ENCODE assay signal across 9 cellular contexts in the genomic region with DNA sequence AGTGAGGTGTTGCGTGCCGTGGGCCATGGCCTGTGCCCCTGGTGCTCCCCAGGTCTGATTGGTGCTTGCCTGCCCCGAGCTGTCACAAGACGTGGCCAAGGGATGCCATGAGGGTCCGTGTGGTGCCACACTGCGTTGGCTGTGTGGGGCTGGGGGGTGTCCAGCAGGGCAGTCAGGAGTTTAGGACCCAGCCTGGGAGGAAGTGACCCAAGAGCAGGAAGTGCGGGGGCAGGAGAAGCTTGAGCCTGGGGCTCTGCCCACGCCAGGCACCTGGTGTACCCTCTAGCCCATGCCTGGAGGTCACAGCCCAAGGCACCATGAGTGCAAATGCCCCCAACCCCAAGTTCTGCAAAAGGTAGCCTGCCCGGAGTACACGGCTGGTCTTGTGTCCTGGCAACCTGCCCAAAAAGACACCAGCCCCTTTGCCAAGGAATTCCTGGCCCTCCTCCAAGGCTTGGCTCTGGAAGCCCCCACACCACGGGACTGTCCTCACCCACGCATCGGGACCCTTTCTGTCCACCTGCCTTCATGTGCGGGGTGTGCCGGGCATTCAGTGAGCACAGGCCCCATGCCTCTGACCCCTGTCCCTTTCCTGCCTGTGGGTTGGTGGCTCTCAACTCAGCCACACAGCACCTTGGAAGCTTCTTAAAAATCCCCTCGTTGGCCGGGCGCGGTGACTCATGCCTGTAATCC. TPM values are rescaled to one million over a fixed set of nuclear protein-coding genes. Genes with fewer than 3 reads are reported as not detected.
DNase-seq lines count a peak whose midpoint lies in the region; ATAC-seq, FAIRE-seq and TF ChIP-seq lines count a peak whose summit lies in the region.
"Had no signal": no experiment of that assay in that cellular context is flagged by ENCODE, and none has a peak within 500 bp of the region (broad histone marks: within the 10 kb centered on the region; RNA-seq: fewer than 3 reads in every experiment).

No MANE protein-coding gene starts in this region.

- FAIRE-seq in GM18507 (lab: Jason Lieb, UNC): peak; percentile 59

- peak overlapping the region; percentile 87 for H3K27ac ChIP-seq in SU-DHL-6 (ENCODE audit: low read depth, low read length)
- no peak overlapping the region for H3K27ac ChIP-seq in rectal smooth muscle tissue (ENCODE audit: low read depth, low read length)

- H2AFZ ChIP-seq in SU-DHL-6 (ENCODE audit: low read depth, low read length, severe bottlenecking): no peak overlapping the region

- H3K9ac ChIP-seq in SU-DHL-6 (ENCODE audit: low read length) (no peak overlapping the region), rectal smooth muscle tissue (ENCODE audit: low read length) (no peak overlapping the region)

- no peaks in the 10 kb centered on the region for H3K27me3 ChIP-seq in SU-DHL-6 (ENCODE audit: low read length)
- no peaks in the 10 kb centered on the region for H3K27me3 ChIP-seq in rectal smooth muscle tissue (ENCODE audit: control insufficient read depth, insufficient read depth, low read length)

- no peak overlapping the region for H3K4me2 ChIP-seq in SU-DHL-6 (ENCODE audit: low read depth, low read length, poor library complexity, severe bottlenecking)

- TF ChIP-seq CTCF in SU-DHL-6 (IDR thresholded peaks at IDR 0.05; ENCODE audit: insufficient read depth, low read length, poor library complexity, severe bottlenecking): no peak
- TF ChIP-seq CTCF in fibroblast of villous mesenchyme (IDR thresholded peaks at IDR 0.05; ENCODE audit: insufficient read depth, low read depth, low read length): no peak

- H4K20me1 ChIP-seq in SU-DHL-6 (ENCODE audit: low read depth, low read length): no peaks in the 10 kb centered on the region

- no peaks in the 10 kb centered on the region for H3K36me3 ChIP-seq in SU-DHL-6 (ENCODE audit: low read length)
- H3K36me3 ChIP-seq in rectal smooth muscle tissue (ENCODE audit: control insufficient read depth, insufficient read depth, low read length): peaks cover 10% of the 10 kb centered on the region

- peaks cover 13% of the 10 kb centered on the region for H3K4me1 ChIP-seq in rectal smooth muscle tissue (ENCODE audit: control insufficient read depth, insufficient read depth, low read length)

- peaks cover 22% of the 10 kb centered on the region for H3K79me2 ChIP-seq in SU-DHL-6 (ENCODE audit: insufficient read depth, low read length)

- H3K4me3 ChIP-seq in SU-DHL-6 (ENCODE audit: insufficient read depth, low read length, poor library complexity, severe bottlenecking) (no peak overlapping the region), fibroblast of villous mesenchyme (ENCODE audit: low read depth, low read length) (no peak overlapping the region), rectal smooth muscle tissue (ENCODE audit: low read length) (peak overlapping the region; percentile 19)

- ATAC-seq in HG02678 (IDR thresholded peaks at IDR 0.05; ENCODE audit: unreplicated experiment) (no peak), GM21786 (IDR thresholded peaks at IDR 0.05; ENCODE audit: unreplicated experiment) (no peak)

- DNase-seq in GM18507 (ENCODE audit: extremely low spot score, insufficient read length, low read depth) (no peak), fibroblast of villous mesenchyme (ENCODE audit: low read depth) (peak; percentile 37), NCI-H345 treated with DMSO at 0.1 percent for 48 hours (lab: John Stamatoyannopoulos, UW; ENCODE audit: unreplicated experiment) (no peak)
- no peak for DNase-seq in stimulated activated CD4-positive, alpha-beta T cell treated with anti-CD3 and anti-CD28 coated beads, Interleukin-4, amount 100 ng/mL, for 24 hours
- DNase-seq: NCI-H2081 treated with DMSO at 0.1 percent for 48 hours had no signal

- H3K9me2 ChIP-seq in SU-DHL-6 (replicated peaks; ENCODE audit: insufficient read depth, low read length): no peaks in the 10 kb centered on the region

- peaks cover 21% of the 10 kb centered on the region for H3F3A ChIP-seq in SU-DHL-6 (ENCODE audit: insufficient read depth)

- H3K9me3 ChIP-seq in SU-DHL-6 (ENCODE audit: insufficient read depth, low read length): no peaks in the 10 kb centered on the region

RNA-seq across cellular contexts. Expression of a gene that starts 24.9 kb away (rescaled TPM):
- 4.3 and 8.1 TPM in 2 replicates for total RNA-seq in fibroblast of villous mesenchyme

RNA-seq across cellular contexts. Expression of a gene that starts 29.6 kb away (rescaled TPM):
- total RNA-seq in fibroblast of villous mesenchyme: 9.9 and 10.6 TPM in 2 replicates

RNA-seq across cellular contexts. Expression of a gene that starts 32.1 kb away (rescaled TPM):
- 65.2 and 72.5 TPM in 2 replicates for total RNA-seq in fibroblast of villous mesenchyme

RNA-seq across cellular contexts. Expression of a gene that starts 34.2 kb away (rescaled TPM):
- total RNA-seq in fibroblast of villous mesenchyme: 9.9 and 11.6 TPM in 2 replicates
